ENCODE assay signal across 20 cellular contexts in the genomic region with DNA sequence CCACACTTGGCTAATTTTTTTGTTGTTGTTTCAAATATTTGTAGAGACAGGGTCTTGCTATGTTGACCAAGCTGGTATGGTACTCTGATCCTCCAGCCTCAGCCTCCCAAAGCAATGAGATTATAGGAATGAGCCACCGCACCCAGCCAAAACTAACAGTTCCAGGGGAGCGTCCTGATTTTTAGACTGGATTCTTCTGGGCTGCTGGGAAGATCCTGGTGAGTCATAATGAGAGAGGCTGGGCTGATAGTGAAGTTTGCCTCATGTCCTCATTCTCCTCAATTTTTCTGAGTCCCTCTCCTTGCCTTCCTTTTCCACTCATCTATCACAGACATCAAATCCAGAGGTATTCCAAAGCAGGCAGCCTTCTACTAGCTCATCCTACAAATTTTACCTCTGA.
A peak's percentile ranks its signal among the peaks of the same experiment; 100 is the strongest.
DNase-seq lines count a peak whose midpoint lies in the region; ATAC-seq, FAIRE-seq and TF ChIP-seq lines count a peak whose summit lies in the region.
"Had no signal": no experiment of that assay in that cellular context is flagged by ENCODE, and none has a peak within 500 bp of the region (broad histone marks: within the 10 kb centered on the region; RNA-seq: fewer than 3 reads in every experiment).

No MANE protein-coding gene starts in this region.

- peaks cover 13% of the 10 kb centered on the region; the same call in 1 of the 3 replicates for H3K4me1 ChIP-seq in A549
- H3K4me1 ChIP-seq in IMR-90 (ENCODE audit: control insufficient read depth, insufficient read depth, low read length), result peaks cover 1% of the 10 kb centered on the region; the same call in 1 of the 2 replicates
- H3K4me1 ChIP-seq: psoas muscle, spleen had no signal

- H3K9ac ChIP-seq in IMR-90 (ENCODE audit: low read depth, low read length), result no peak overlapping the region

- dilution Hi-C loops in IMR-90 (cut with HindIII; ENCODE audit: low sequenced_read_pairs, unreplicated experiment), result no loop called here

- no peak overlapping the region for H4K8ac ChIP-seq in IMR-90 (ENCODE audit: low read depth in 2 of 2, low read length in 2 of 2)

- H3K4ac ChIP-seq in IMR-90 (ENCODE audit: low read depth, low read length), result no peak overlapping the region

- peak; percentile 42 to 59; a peak in 3 of 6 replicates for ATAC-seq in A549
- ATAC-seq in IMR-90 (ENCODE audit: low read depth), result peak; percentile 76
- ATAC-seq in GM18498 (IDR thresholded peaks at IDR 0.05; ENCODE audit: unreplicated experiment), result no peak
- no peak for ATAC-seq in GM18861 (IDR thresholded peaks at IDR 0.05; ENCODE audit: unreplicated experiment)
- ATAC-seq: CD8-positive, alpha-beta T cell; psoas muscle had no signal

- no peak overlapping the region for H2BK120ac ChIP-seq in IMR-90 (ENCODE audit: low read depth, low read length)

- POLR2A ChIA-PET in A549 (lab: Yijun Ruan, JAX), result no interaction called here
- POLR2A ChIA-PET in IMR-90 (lab: Charles Lee; ENCODE audit: unreplicated experiment), result no interaction called here

- FAIRE-seq in A549 (lab: Jason Lieb, UNC), result no peak
- FAIRE-seq: A204.1 had no signal

- H3K9me3 ChIP-seq in A549 (no peaks in the 10 kb centered on the region), IMR-90 (ENCODE audit: control insufficient read depth, insufficient read depth, low read length) (no peaks in the 10 kb centered on the region)
- H3K9me3 ChIP-seq: psoas muscle, spleen had no signal

- no peaks in the 10 kb centered on the region for H3K79me1 ChIP-seq in IMR-90 (ENCODE audit: low read depth in 1 of 2, low read length in 2 of 2)

- BruUV-seq in IMR-90 (replicated peaks; lab: Mats Ljungman, UMichigan), result no TSS peak

- no peak overlapping the region for H3K18ac ChIP-seq in IMR-90 (ENCODE audit: low read depth, low read length)

- H3K36me3 ChIP-seq in IMR-90 (ENCODE audit: control insufficient read depth, insufficient read depth, low read length), result no peaks in the 10 kb centered on the region
- H3K36me3 ChIP-seq: cardiac muscle cell, spleen had no signal

- no peak overlapping the region for H4K5ac ChIP-seq in IMR-90 (ENCODE audit: low read depth, low read length)

- H3K4me2 ChIP-seq in A549, result no peak overlapping the region; the same call in 2 of the 3 replicates
- H3K4me2 ChIP-seq in IMR-90 (ENCODE audit: low read depth, low read length), result no peak overlapping the region

- no peak overlapping the region for H2AK5ac ChIP-seq in IMR-90 (ENCODE audit: low read depth, low read length)

- no peak for TF ChIP-seq EP300 in A549 (IDR thresholded peaks at IDR 0.05)

- no peak overlapping the region for H3K27ac ChIP-seq in A549
- H3K27ac ChIP-seq in IMR-90 (ENCODE audit: insufficient read depth, low read length), result no peak overlapping the region
- H3K27ac ChIP-seq: cardiac muscle cell, psoas muscle, spleen had no signal

- H3K27me3 ChIP-seq in IMR-90 (ENCODE audit: control insufficient read depth, insufficient read depth, low read length), result no peaks in the 10 kb centered on the region
- H3K27me3 ChIP-seq: cardiac muscle cell had no signal

- H2BK15ac ChIP-seq in IMR-90 (ENCODE audit: low read depth, low read length), result no peak overlapping the region

- DNase-seq in A549 (ENCODE audit: low read depth in 1 of 2, low spot score in 1 of 2) (peak in 1 of 2 experiments; percentile 16), IMR-90 (peak; percentile 65), astrocyte of the spinal cord (ENCODE audit: low read depth, low spot score) (peak; percentile 28), fibroblast of villous mesenchyme (ENCODE audit: low read depth) (peak; percentile 32), midbrain (lab: John Stamatoyannopoulos, UW) (no peak), NCI-H774 (lab: John Stamatoyannopoulos, UW) (no peak)
- DNase-seq: activated CD4-positive, alpha-beta T cell treated with anti-CD3 and anti-CD28 coated beads, Interleukin-2, amount 50 U/mL, for 1 hour; activated naive CD4-positive, alpha-beta T cell treated with anti-CD3 and anti-CD28 coated beads, Interleukin-2, amount 50 U/mL, for 16 hours; activated T-cell treated with anti-CD3 and anti-CD28 coated beads for 4 hours; CD8-positive, alpha-beta T cell; effector CD4-positive, alpha-beta T cell; NCI-H524 treated with DMSO at 0.1 percent for 48 hours; OCI-M1; psoas muscle; spleen; trophoblast cell had no signal

- H2BK5ac ChIP-seq in IMR-90 (ENCODE audit: low read depth, low read length, poor library complexity, severe bottlenecking), result no peak overlapping the region

- H2AFZ ChIP-seq in IMR-90 (replicated peaks; ENCODE audit: low read length, poor library complexity), result no peak overlapping the region

- H2AK9ac ChIP-seq in IMR-90 (replicated peaks; ENCODE audit: low read depth, low read length, poor library complexity), result no peak overlapping the region

- H4K91ac ChIP-seq in IMR-90 (ENCODE audit: insufficient read depth, low read depth, low read length), result no peak overlapping the region

- WGBS in A549 (ENCODE audit: missing lambda C conversion rate), result 45% methylated on average over 2 of the region's 2 CpGs
- WGBS in IMR-90 (ENCODE audit: extremely low coverage in 2 of 2, insufficient read length in 1 of 2), 2 experiments, result no CpG with 5 or more reads among the region's 2 CpGs

- H3K9me1 ChIP-seq in IMR-90 (ENCODE audit: insufficient read depth, low read length), result 0 out of 2 replicates have a peak, but pooled peaks cover 5% of the 10 kb centered on the region

- in situ Hi-C loops in IMR-90 (cut with MboI; ENCODE audit: low sequenced_read_pairs), result no loop called here
- in situ Hi-C loops in astrocyte of the spinal cord (cut with HindIII; ENCODE audit: low sequenced_read_pairs), result no loop called here

- H3K56ac ChIP-seq in IMR-90 (ENCODE audit: extremely low read depth, insufficient read depth, low read length), result no peak overlapping the region

- no peak overlapping the region for H3K14ac ChIP-seq in IMR-90 (replicated peaks; ENCODE audit: low read depth, low read length)

- H4K20me1 ChIP-seq in IMR-90 (ENCODE audit: insufficient read depth, low read length), result no peaks in the 10 kb centered on the region

- TF ChIP-seq CTCF in A549 (IDR thresholded peaks at IDR 0.05), result no peak
- no peak for TF ChIP-seq CTCF in IMR-90 (conservative IDR thresholded peaks at IDR 0.05; ENCODE audit: low read depth, low read length)
- no peak for TF ChIP-seq CTCF in astrocyte of the spinal cord (IDR thresholded peaks at IDR 0.05; ENCODE audit: low read depth, low read length)
- TF ChIP-seq CTCF in fibroblast of villous mesenchyme (IDR thresholded peaks at IDR 0.05; ENCODE audit: insufficient read depth, low read depth, low read length), result no peak

- no peak overlapping the region for H3K4me3 ChIP-seq in A549
- no peak overlapping the region for H3K4me3 ChIP-seq in IMR-90 (ENCODE audit: insufficient read depth, low read depth, low read length)
- no peak overlapping the region for H3K4me3 ChIP-seq in astrocyte of the spinal cord (ENCODE audit: low read depth, low read length)
- H3K4me3 ChIP-seq in fibroblast of villous mesenchyme (ENCODE audit: low read depth, low read length), result no peak overlapping the region
- H3K4me3 ChIP-seq: cardiac muscle cell, psoas muscle, spleen had no signal

- CTCF ChIA-PET in A549 (lab: Yijun Ruan, JAX), result interaction anchor here (0.8 to 1.8 kb wide), 3 partner anchors 12 to 24 kb away, joined by 3 to 6 read pairs (median 4); no protein-coding TSS in a partner anchor
- CTCF ChIA-PET in IMR-90 (lab: Yijun Ruan, JAX), result interaction anchor here (0.8 kb wide), 1 partner anchor 969 kb away, joined by 3 read pairs; no protein-coding TSS in a partner anchor

- H2BK20ac ChIP-seq in IMR-90 (ENCODE audit: low read depth, low read length), result no peak overlapping the region

- intact Hi-C loops in IMR-90 (cut with micrococcal nuclease), result loop anchor here (2.0 kb wide), 1 partner anchor 21 kb away; no protein-coding TSS in a partner anchor

- no peak for TF ChIP-seq POLR2A in A549 (IDR thresholded peaks at IDR 0.05; ENCODE audit: low read length)
- no peak for TF ChIP-seq POLR2A in IMR-90 (IDR thresholded peaks at IDR 0.05; ENCODE audit: low read depth, low read length)

- TF ChIP-seq RAD21 in A549 (conservative IDR thresholded peaks at IDR 0.05 in 1 of 2, IDR thresholded peaks at IDR 0.05 in 1 of 2) (no peak), IMR-90 (IDR thresholded peaks at IDR 0.05; ENCODE audit: low read length) (no peak)

- no peak overlapping the region for H3K23ac ChIP-seq in IMR-90 (ENCODE audit: low read depth, low read length)

TF ChIP-seq in A549, 52 proteins besides CTCF, POLR2A, EP300 and RAD21 (continues in another document):
- TF ChIP-seq TFCP2L1 (CRISPR knock-in tag; IDR thresholded peaks at IDR 0.05), result no peak
- TF ChIP-seq, protein P1, sequence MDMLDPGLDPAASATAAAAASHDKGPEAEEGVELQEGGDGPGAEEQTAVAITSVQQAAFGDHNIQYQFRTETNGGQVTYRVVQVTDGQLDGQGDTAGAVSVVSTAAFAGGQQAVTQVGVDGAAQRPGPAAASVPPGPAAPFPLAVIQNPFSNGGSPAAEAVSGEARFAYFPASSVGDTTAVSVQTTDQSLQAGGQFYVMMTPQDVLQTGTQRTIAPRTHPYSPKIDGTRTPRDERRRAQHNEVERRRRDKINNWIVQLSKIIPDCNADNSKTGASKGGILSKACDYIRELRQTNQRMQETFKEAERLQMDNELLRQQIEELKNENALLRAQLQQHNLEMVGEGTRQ (IDR thresholded peaks at IDR 0.05), result no peak
- TF ChIP-seq SREBF2 (IDR thresholded peaks at IDR 0.05), result no peak
- TF ChIP-seq, protein P2, sequence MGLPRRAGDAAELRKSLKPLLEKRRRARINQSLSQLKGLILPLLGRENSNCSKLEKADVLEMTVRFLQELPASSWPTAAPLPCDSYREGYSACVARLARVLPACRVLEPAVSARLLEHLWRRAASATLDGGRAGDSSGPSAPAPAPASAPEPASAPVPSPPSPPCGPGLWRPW (IDR thresholded peaks at IDR 0.05), result no peak
- no peak for TF ChIP-seq KDM1A (IDR thresholded peaks at IDR 0.05; ENCODE audit: low read depth)
- TF ChIP-seq CHD2 (IDR thresholded peaks at IDR 0.05; ENCODE audit: low read length, partially characterized antibody), result no peak

TF ChIP-seq in IMR-90, 13 proteins besides CTCF, POLR2A, EP300 and RAD21:
- no peak for TF ChIP-seq MAFK (IDR thresholded peaks at IDR 0.05; ENCODE audit: low read depth, low read length)
- TF ChIP-seq FOS (IDR thresholded peaks at IDR 0.05; ENCODE audit: low read depth, low read length), result peak; percentile 42

Comparison
In these comparisons a context has a peak if more than half of its experiments do, and no peak if none do; other contexts are left out.
1. ATAC-seq: peak in A549 (2 of 2) and IMR-90 (single experiment); none in GM18498 (single experiment) and GM18861 (single experiment).
2. DNase-seq: peak in IMR-90 (single experiment), astrocyte of the spinal cord (single experiment) and fibroblast of villous mesenchyme (single experiment); none in midbrain (single experiment) and NCI-H774 (single experiment).